8 cellular contexts compared by ENCODE assay signal in the genomic region with DNA sequence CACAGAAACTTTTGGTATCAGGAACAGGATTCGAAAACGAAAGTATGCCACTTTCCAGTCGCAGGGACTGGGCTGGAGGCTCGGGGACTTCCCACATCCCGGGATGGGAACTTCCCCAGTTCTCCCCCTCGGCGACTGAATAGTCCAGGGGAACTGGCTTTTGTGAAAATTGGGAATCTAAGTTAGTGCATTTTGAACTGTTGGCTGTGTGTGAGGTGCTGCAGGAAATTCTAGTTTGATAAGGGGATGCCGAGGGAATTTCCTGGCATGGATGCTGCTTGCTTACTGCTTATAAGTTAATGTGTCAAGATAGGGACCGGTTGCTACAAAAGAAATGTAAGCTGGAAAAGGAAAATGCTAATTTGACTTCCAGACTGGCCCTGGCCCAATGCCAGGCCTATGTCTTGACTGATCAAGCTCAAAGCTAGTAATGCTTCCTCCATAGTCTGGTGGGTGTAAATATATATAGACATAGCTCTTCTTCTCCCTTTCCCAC.
A peak's percentile ranks its signal among the peaks of the same experiment; 100 is the strongest.
DNase-seq lines count a peak whose midpoint lies in the region; ATAC-seq lines count a peak whose summit lies in the region.

No MANE protein-coding gene starts in this region.

- intact Hi-C loops in naive thymus-derived CD4-positive, alpha-beta T cell (cut with micrococcal nuclease), result no loop called here

- H3K27ac ChIP-seq in effector memory CD4-positive, alpha-beta T cell (ENCODE audit: insufficient read depth, low read length, poor library complexity, severe bottlenecking), result no peak overlapping the region
- no peak overlapping the region for H3K27ac ChIP-seq in naive thymus-derived CD4-positive, alpha-beta T cell (ENCODE audit: low read depth, low read length)

- no peaks in the 10 kb centered on the region for H3K9me3 ChIP-seq in effector memory CD4-positive, alpha-beta T cell (ENCODE audit: control insufficient read depth, low read length)
- no peaks in the 10 kb centered on the region for H3K9me3 ChIP-seq in naive thymus-derived CD4-positive, alpha-beta T cell (ENCODE audit: control insufficient read depth in 2 of 3, low read length in 3 of 3)

- peak overlapping the region in 1 of 9 donors; percentile 76 for H3K27ac Mint-ChIP-seq in naive thymus-derived CD4-positive, alpha-beta T cell

- peaks cover 4 to 10% (median 9%) of the 10 kb centered on the region in 7 donors for H3K4me1 Mint-ChIP-seq in naive thymus-derived CD4-positive, alpha-beta T cell

- ATAC-seq in naive thymus-derived CD4-positive, alpha-beta T cell, result no peak
- ATAC-seq in GM21737 (IDR thresholded peaks at IDR 0.05; ENCODE audit: unreplicated experiment) (no peak), GM21825 (IDR thresholded peaks at IDR 0.05; ENCODE audit: unreplicated experiment) (no peak)

- CTCF ChIA-PET in naive thymus-derived CD4-positive, alpha-beta T cell (lab: Charles Lee), result no interaction called here

- peak; percentile 66 for DNase-seq in EH (ENCODE audit: low read depth)
- DNase-seq in NCI-H226, result peak; percentile 60
- DNase-seq in effector memory CD4-positive, alpha-beta T cell, result no peak
- no peak for DNase-seq in naive thymus-derived CD4-positive, alpha-beta T cell
- no peak for DNase-seq in stimulated activated CD4-positive, alpha-beta T cell treated with anti-CD3 and anti-CD28 coated beads, Interleukin-15, amount 100 ng/mL, for 24 hours
- DNase-seq in HPDE6-E6E7 (ENCODE audit: extremely low spot score), result no peak

- POLR2A ChIA-PET in naive thymus-derived CD4-positive, alpha-beta T cell (lab: Charles Lee), result no interaction called here

- H3K36me3 Mint-ChIP-seq in naive thymus-derived CD4-positive, alpha-beta T cell, result no peaks in the 10 kb centered on the region

- no peaks in the 10 kb centered on the region for H3K36me3 ChIP-seq in effector memory CD4-positive, alpha-beta T cell (ENCODE audit: control insufficient read depth, insufficient read depth, low read length)
- H3K36me3 ChIP-seq in naive thymus-derived CD4-positive, alpha-beta T cell (ENCODE audit: control insufficient read depth in 2 of 3, insufficient read depth in 3 of 3, low read length in 3 of 3), result no peaks in the 10 kb centered on the region

- H3K4me1 ChIP-seq in effector memory CD4-positive, alpha-beta T cell (ENCODE audit: control insufficient read depth, insufficient read depth, low read length, poor library complexity, severe bottlenecking), result peaks cover 6% of the 10 kb centered on the region
- no peaks in the 10 kb centered on the region for H3K4me1 ChIP-seq in naive thymus-derived CD4-positive, alpha-beta T cell (ENCODE audit: control insufficient read depth in 2 of 2, insufficient read depth in 2 of 2, low read length in 2 of 2)

- H3K4me3 Mint-ChIP-seq in naive thymus-derived CD4-positive, alpha-beta T cell, result peak overlapping the region in 9 of 10 donors; percentile 37 to 78 (median 66)

- H3K27me3 ChIP-seq in effector memory CD4-positive, alpha-beta T cell (replicated peaks; ENCODE audit: control insufficient read depth, insufficient read depth, low read length, poor library complexity, severe bottlenecking), result no peaks in the 10 kb centered on the region
- no peaks in the 10 kb centered on the region for H3K27me3 ChIP-seq in naive thymus-derived CD4-positive, alpha-beta T cell (ENCODE audit: control insufficient read depth in 2 of 2, insufficient read depth in 2 of 2, low read length in 2 of 2)

- peak overlapping the region; percentile 42 for H3K4me3 ChIP-seq in effector memory CD4-positive, alpha-beta T cell (ENCODE audit: insufficient read depth, low read depth, low read length, poor library complexity, severe bottlenecking)
- H3K4me3 ChIP-seq in naive thymus-derived CD4-positive, alpha-beta T cell (ENCODE audit: low read length), result peak overlapping the region; percentile 16

- peaks cover 8 to 36% (median 25%) of the 10 kb centered on the region in 5 donors for H3K27me3 Mint-ChIP-seq in naive thymus-derived CD4-positive, alpha-beta T cell

- peaks cover 0 to 1% (median 0%) of the 10 kb centered on the region in 11 donors for H3K9me3 Mint-ChIP-seq in naive thymus-derived CD4-positive, alpha-beta T cell

Comparison
In these comparisons a context has a peak if more than half of its experiments do, and no peak if none do; other contexts are left out.
1. DNase-seq: peak in EH (single experiment) and NCI-H226 (single experiment); none in effector memory CD4-positive, alpha-beta T cell (0 of 3), naive thymus-derived CD4-positive, alpha-beta T cell (0 of 9), stimulated activated CD4-positive, alpha-beta T cell treated with anti-CD3 and anti-CD28 coated beads, Interleukin-15, amount 100 ng/mL, for 24 hours (single experiment) and HPDE6-E6E7 (single experiment).